18 cellular contexts compared by ENCODE assay signal in genomic region chr2:19033240-19033639, GRCh38.
"Had no signal": no experiment of that assay in that cellular context is flagged by ENCODE, and none has a peak within 500 bp of the region (broad histone marks: within the 10 kb centered on the region; RNA-seq: fewer than 3 reads in every experiment).

No MANE protein-coding gene starts in this region.

- H3K27ac Mint-ChIP-seq: activated CD4-positive, alpha-beta T cell treated with anti-CD3 and anti-CD28 coated beads, Interleukin-2, amount 10 ng/mL, durations not matched to agents 7 days and 5 days; activated naive CD8-positive, alpha-beta T cell treated with anti-CD3 and anti-CD28 coated beads for 36 hours; brain; dendritic cell treated with granulocyte-macrophage colony-stimulating factor and Interleukin-4, amounts not matched to agents 40 ng/mL and 50 ng/mL, for 4 days; T-cell had no signal

- H3K36me3 ChIP-seq: prostate gland, tibial nerve, vagina had no signal

- H3K36me3 Mint-ChIP-seq: activated naive CD8-positive, alpha-beta T cell treated with anti-CD3 and anti-CD28 coated beads for 36 hours; brain had no signal

- H3K27me3 ChIP-seq: hepatocyte, tibial nerve, vagina had no signal

- H3K4me3 ChIP-seq: hepatocyte, prostate gland, tibial nerve, vagina had no signal

- H3K9me3 ChIP-seq: prostate gland, tibial nerve, vagina had no signal

- DNase-seq: activated CD4-positive, alpha-beta T cell treated with anti-CD3 and anti-CD28 coated beads, Interleukin-2, amount 10 ng/mL, durations not matched to agents 7 days and 5 days; activated CD8-positive, alpha-beta memory T cell treated with anti-CD3 and anti-CD28 coated beads for 24 hours; activated naive CD8-positive, alpha-beta T cell treated with anti-CD3 and anti-CD28 coated beads for 36 hours; amygdala; islet precursor cell; stimulated activated CD4-positive, alpha-beta T cell treated with anti-CD3 and anti-CD28 coated beads, Interleukin-1b, Interleukin-23, amount 100 ng/mL, for 48 hours; T-cell; T-helper 9 cell had no signal

- FAIRE-seq: frontal cortex had no signal

- H3K4me3 Mint-ChIP-seq: activated CD4-positive, alpha-beta T cell treated with anti-CD3 and anti-CD28 coated beads, Interleukin-2, amount 10 ng/mL, durations not matched to agents 7 days and 5 days; activated naive CD8-positive, alpha-beta T cell treated with anti-CD3 and anti-CD28 coated beads for 36 hours; brain; central memory CD8-positive, alpha-beta T cell; dendritic cell treated with granulocyte-macrophage colony-stimulating factor and Interleukin-4, amounts not matched to agents 40 ng/mL and 50 ng/mL, for 4 days; T-cell had no signal

- H3K4me1 ChIP-seq: prostate gland had no signal

- ATAC-seq: sciatic nerve, T-cell had no signal

- H3K4me1 Mint-ChIP-seq: activated CD4-positive, alpha-beta T cell treated with anti-CD3 and anti-CD28 coated beads, Interleukin-2, amount 10 ng/mL, durations not matched to agents 7 days and 5 days; activated naive CD8-positive, alpha-beta T cell treated with anti-CD3 and anti-CD28 coated beads for 36 hours; central memory CD8-positive, alpha-beta T cell; T-cell had no signal

- H3K27ac ChIP-seq: epithelial cell of prostate, hepatocyte, prostate gland, tibial nerve, vagina had no signal

- H3K27me3 Mint-ChIP-seq: activated CD4-positive, alpha-beta T cell treated with anti-CD3 and anti-CD28 coated beads, Interleukin-2, amount 10 ng/mL, durations not matched to agents 7 days and 5 days; activated naive CD8-positive, alpha-beta T cell treated with anti-CD3 and anti-CD28 coated beads for 36 hours; brain; central memory CD8-positive, alpha-beta T cell; dendritic cell treated with granulocyte-macrophage colony-stimulating factor and Interleukin-4, amounts not matched to agents 40 ng/mL and 50 ng/mL, for 4 days; T-cell had no signal

- H3K9me3 Mint-ChIP-seq: activated CD4-positive, alpha-beta T cell treated with anti-CD3 and anti-CD28 coated beads, Interleukin-2, amount 10 ng/mL, durations not matched to agents 7 days and 5 days; activated naive CD8-positive, alpha-beta T cell treated with anti-CD3 and anti-CD28 coated beads for 36 hours; brain; central memory CD8-positive, alpha-beta T cell; T-cell had no signal
